7 cellular contexts compared by ENCODE assay signal in genomic region chr2:218879881-218880748, GRCh38. TPM values are rescaled to one million over a fixed set of nuclear protein-coding genes. Genes with fewer than 3 reads are reported as not detected.
A peak's percentile ranks its signal among the peaks of the same experiment; 100 is the strongest.
DNase-seq lines count a peak whose midpoint lies in the region; ATAC-seq and TF ChIP-seq lines count a peak whose summit lies in the region.

No MANE protein-coding gene starts in this region.

- TF ChIP-seq CTCF in lower leg skin (IDR thresholded peaks at IDR 0.05) = no peak

- no peak for TF ChIP-seq POLR2A in lower leg skin (IDR thresholded peaks at IDR 0.05)

- 7 to 13% methylated on average over 32 to 49 of the region's 55 CpGs for WGBS in lower leg skin, 2 donors

- ATAC-seq in GM18867 (IDR thresholded peaks at IDR 0.05; ENCODE audit: unreplicated experiment) = peak; percentile 72
- peak; percentile 73 for ATAC-seq in HG02623 (IDR thresholded peaks at IDR 0.05; ENCODE audit: unreplicated experiment)

- DNase-seq in NCI-H69 (lab: John Stamatoyannopoulos, UW) (peak; percentile 79), lower leg skin (ENCODE audit: low spot score in 2 of 2) (no peak), midbrain (lab: John Stamatoyannopoulos, UW) (no peak)
- DNase-seq in activated effector memory CD4-positive, alpha-beta T cell treated with Interleukin-2 at 50 U/mL for 16 hours = peak; percentile 77
- peak; percentile 21 to 57 for DNase-seq in stimulated activated CD8-positive, alpha-beta memory T cell treated with anti-CD3 and anti-CD28 coated beads, Interleukin-7, amount 100 ng/mL, for 48 hours (ENCODE audit: extremely low read depth in 1 of 2, low read depth in 1 of 2)

- peak overlapping the region; percentile 12 for H3K4me3 ChIP-seq in lower leg skin (ENCODE audit: low read depth, poor library complexity, severe bottlenecking)

- intact Hi-C loops in lower leg skin (cut with DNase I; ENCODE audit: low total_unique reads) = no loop called here

RNA-seq across cellular contexts. Expression of gene WNT10A, which starts 0.5 kb away (rescaled TPM):
- total RNA-seq in lower leg skin = 10 to 100 TPM; 10.0 to 16.5 (median 15.2) TPM

RNA-seq across cellular contexts. Expression of gene WNT6, which starts 20.5 kb away (rescaled TPM):
- total RNA-seq in lower leg skin = 1 to 10 TPM; 1.3 to 5.5 (median 3.7) TPM

RNA-seq across cellular contexts. Expression of gene PRKAG3, which starts 48.5 kb away (rescaled TPM):
- total RNA-seq in lower leg skin = under 1 TPM in 1 of 4 donors, not detected in 3; 0.32 TPM

Comparison
In these comparisons a context has a peak if more than half of its experiments do, and no peak if none do; other contexts are left out.
1. DNase-seq: peak in NCI-H69 (single experiment), activated effector memory CD4-positive, alpha-beta T cell treated with Interleukin-2 at 50 U/mL for 16 hours (single experiment) and stimulated activated CD8-positive, alpha-beta memory T cell treated with anti-CD3 and anti-CD28 coated beads, Interleukin-7, amount 100 ng/mL, for 48 hours (2 of 2); none in lower leg skin (0 of 2) and midbrain (single experiment).